Comparison of ENCODE assay signal across 2 cellular contexts in genomic region chr7:123598657-123599056, GRCh38.
TF ChIP-seq lines count a peak whose summit lies in the region.

No MANE protein-coding gene starts in this region.

TF ChIP-seq in HCT116, 20 proteins besides CTCF, POLR2A, EP300 and RAD21:
- TF ChIP-seq YY1 (IDR thresholded peaks at IDR 0.05; ENCODE audit: extremely low read depth, insufficient replicate concordance, low read depth, low read length): no peak
- no peak for TF ChIP-seq SRF (IDR thresholded peaks at IDR 0.05; ENCODE audit: low read depth)

TF ChIP-seq in H1, 55 proteins besides CTCF, POLR2A, EP300 and RAD21:
- TF ChIP-seq EGR1 (IDR thresholded peaks at IDR 0.05; ENCODE audit: borderline replicate concordance, low read depth, low read length) (no peak), RFX5 (IDR thresholded peaks at IDR 0.05; ENCODE audit: borderline replicate concordance, low read depth, low read length) (no peak), CTBP2 (IDR thresholded peaks at IDR 0.05; ENCODE audit: borderline replicate concordance, insufficient read depth, insufficient read length, low read length) (no peak), TCF12 (IDR thresholded peaks at IDR 0.05; ENCODE audit: low read depth, low read length) (no peak), CBX5 (IDR thresholded peaks at IDR 0.05; ENCODE audit: low read depth, low read length) (no peak), TAF7 (optimal IDR thresholded peaks at IDR 0.05; ENCODE audit: borderline replicate concordance, low read depth, low read length) (no peak), CHD1 (IDR thresholded peaks at IDR 0.05; ENCODE audit: low read depth, low read length) (no peak), KDM1A (IDR thresholded peaks at IDR 0.05; ENCODE audit: borderline replicate concordance, low read length) (no peak), NRF1 (IDR thresholded peaks at IDR 0.05; ENCODE audit: low read depth, low read length) (no peak), CBX8 (IDR thresholded peaks at IDR 0.05; ENCODE audit: borderline replicate concordance, low read depth, low read length) (no peak), SIX5 (IDR thresholded peaks at IDR 0.05; ENCODE audit: low read depth, low read length) (no peak), SIRT6 (IDR thresholded peaks at IDR 0.05; ENCODE audit: low read length) (no peak), SP2 (IDR thresholded peaks at IDR 0.05; ENCODE audit: low read length) (no peak), CHD2 (IDR thresholded peaks at IDR 0.05; ENCODE audit: low read length) (no peak), GABPA (IDR thresholded peaks at IDR 0.05; ENCODE audit: borderline replicate concordance, insufficient read depth, low read length) (no peak), ASH2L (IDR thresholded peaks at IDR 0.05; ENCODE audit: low read length) (no peak), HDAC6 (IDR thresholded peaks at IDR 0.05; ENCODE audit: low read depth, low read length) (no peak)
- TF ChIP-seq, protein P1, sequence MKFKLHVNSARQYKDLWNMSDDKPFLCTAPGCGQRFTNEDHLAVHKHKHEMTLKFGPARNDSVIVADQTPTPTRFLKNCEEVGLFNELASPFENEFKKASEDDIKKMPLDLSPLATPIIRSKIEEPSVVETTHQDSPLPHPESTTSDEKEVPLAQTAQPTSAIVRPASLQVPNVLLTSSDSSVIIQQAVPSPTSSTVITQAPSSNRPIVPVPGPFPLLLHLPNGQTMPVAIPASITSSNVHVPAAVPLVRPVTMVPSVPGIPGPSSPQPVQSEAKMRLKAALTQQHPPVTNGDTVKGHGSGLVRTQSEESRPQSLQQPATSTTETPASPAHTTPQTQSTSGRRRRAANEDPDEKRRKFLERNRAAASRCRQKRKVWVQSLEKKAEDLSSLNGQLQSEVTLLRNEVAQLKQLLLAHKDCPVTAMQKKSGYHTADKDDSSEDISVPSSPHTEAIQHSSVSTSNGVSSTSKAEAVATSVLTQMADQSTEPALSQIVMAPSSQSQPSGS (IDR thresholded peaks at IDR 0.05; ENCODE audit: low read length): no peak
- TF ChIP-seq, protein P2, sequence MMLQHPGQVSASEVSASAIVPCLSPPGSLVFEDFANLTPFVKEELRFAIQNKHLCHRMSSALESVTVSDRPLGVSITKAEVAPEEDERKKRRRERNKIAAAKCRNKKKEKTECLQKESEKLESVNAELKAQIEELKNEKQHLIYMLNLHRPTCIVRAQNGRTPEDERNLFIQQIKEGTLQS (IDR thresholded peaks at IDR 0.05; ENCODE audit: insufficient read depth, low read depth, low read length): no peak
TF ChIP-seq in H1: peak in this region for 0.
